16 cellular contexts compared by ENCODE assay signal in genomic region chr14:22613736-22614239, GRCh38. TPM values are rescaled to one million over a fixed set of nuclear protein-coding genes. Genes with fewer than 3 reads are reported as not detected.
A peak's percentile ranks its signal among the peaks of the same experiment; 100 is the strongest.
DNase-seq lines count a peak whose midpoint lies in the region; ATAC-seq and TF ChIP-seq lines count a peak whose summit lies in the region.
"Had no signal": no experiment of that assay in that cellular context is flagged by ENCODE, and none has a peak within 500 bp of the region (broad histone marks: within the 10 kb centered on the region; RNA-seq: fewer than 3 reads in every experiment).

No MANE protein-coding gene starts in this region.

- H3K36me3 ChIP-seq in ACC112 (ENCODE audit: insufficient read depth, low read length) (peaks cover 18% of the 10 kb centered on the region), RWPE2 (ENCODE audit: low read depth) (peaks cover 18% of the 10 kb centered on the region), hepatocyte (replicated peaks; ENCODE audit: insufficient read depth, low read depth) (no peaks in the 10 kb centered on the region), psoas muscle (ENCODE audit: insufficient read depth in 1 of 2, low read depth in 1 of 2) (peaks cover 4 to 44% of the 10 kb centered on the region in 2 donors)

- TF ChIP-seq CTCF in RWPE2 (IDR thresholded peaks at IDR 0.05; ENCODE audit: poor library complexity, severe bottlenecking) (no peak), hepatocyte (IDR thresholded peaks at IDR 0.05; ENCODE audit: poor library complexity) (no peak), psoas muscle (IDR thresholded peaks at IDR 0.05) (no peak), GM20000 (IDR thresholded peaks at IDR 0.05; ENCODE audit: extremely low read depth, missing control alignments) (no peak)

- H3K4me3 ChIP-seq in ACC112 (ENCODE audit: low read depth, low read length) (peak overlapping the region; percentile 22; the same call in 1 of the 2 replicates), RWPE2 (ENCODE audit: severe bottlenecking) (no peak overlapping the region), hepatocyte (no peak overlapping the region), psoas muscle (no peak overlapping the region)

- H3K9me2 ChIP-seq in hepatocyte (replicated peaks; ENCODE audit: insufficient read depth), result no peaks in the 10 kb centered on the region

- no peaks in the 10 kb centered on the region for H3K27me3 ChIP-seq in ACC112 (ENCODE audit: insufficient read depth, low read length)
- H3K27me3 ChIP-seq in RWPE2 (ENCODE audit: insufficient read depth, poor library complexity, severe bottlenecking), result no peaks in the 10 kb centered on the region
- H3K27me3 ChIP-seq in hepatocyte, result no peaks in the 10 kb centered on the region
- H3K27me3 ChIP-seq in psoas muscle (ENCODE audit: insufficient read depth in 3 of 3, low read length in 2 of 3), result no peaks in the 10 kb centered on the region

- H3K79me2 ChIP-seq in ACC112 (ENCODE audit: control insufficient read depth, insufficient read depth, low read length, unreplicated experiment) (no peaks in the 10 kb centered on the region), hepatocyte (no peaks in the 10 kb centered on the region)

- H3K4me2 ChIP-seq in hepatocyte, result no peak overlapping the region

- no peaks in the 10 kb centered on the region for H4K20me1 ChIP-seq in hepatocyte (ENCODE audit: insufficient read depth, poor library complexity, severe bottlenecking)

- H3K4me1 ChIP-seq in ACC112 (ENCODE audit: control insufficient read depth, insufficient read depth, low read length, unreplicated experiment) (peaks cover 21% of the 10 kb centered on the region), RWPE2 (ENCODE audit: insufficient read depth, poor library complexity, severe bottlenecking) (peaks cover 16% of the 10 kb centered on the region), hepatocyte (ENCODE audit: insufficient read depth) (peaks cover 12% of the 10 kb centered on the region), psoas muscle (peaks cover 17% of the 10 kb centered on the region)

- intact Hi-C loops in psoas muscle (cut with DNase I), result loop anchor here in 1 of 2 donors (5.0 kb wide), 1 partner anchor 39 kb away; no protein-coding TSS in a partner anchor

- 39% methylated on average over 3 of the region's 3 CpGs for WGBS in hepatocyte (ENCODE audit: low lambda C conversion rate, missing lambda C conversion rate)
- 29 to 42% (median 33%) methylated on average over 3 of the region's 3 CpGs for WGBS in psoas muscle, 3 donors

- H3K27ac ChIP-seq in ACC112 (ENCODE audit: low read depth, low read length) (peak overlapping the region; percentile 95), RWPE2 (ENCODE audit: poor library complexity, severe bottlenecking) (peak overlapping the region; percentile 90), hepatocyte (peak overlapping the region; percentile 94), psoas muscle (peak overlapping the region; percentile 56)

- no peaks in the 10 kb centered on the region for H3K9me3 ChIP-seq in RWPE2 (ENCODE audit: severe bottlenecking)
- H3K9me3 ChIP-seq in hepatocyte (ENCODE audit: low read depth), result peaks cover 3% of the 10 kb centered on the region
- no peaks in the 10 kb centered on the region for H3K9me3 ChIP-seq in psoas muscle

- ATAC-seq in RWPE2 (ENCODE audit: low read depth) (no peak), psoas muscle (peak in 2 of 4 donors; percentile 3 to 27), GM18520 (IDR thresholded peaks at IDR 0.05; ENCODE audit: unreplicated experiment) (no peak)

- DNase-seq in RWPE2 (ENCODE audit: low spot score), result no peak
- DNase-seq in hepatocyte (ENCODE audit: low spot score), result no peak
- DNase-seq in psoas muscle, result no peak
- no peak for DNase-seq in GM20000 (ENCODE audit: low spot score)
- no peak for DNase-seq in NCI-H524 (lab: John Stamatoyannopoulos, UW)
- no peak for DNase-seq in SW 1271 (lab: John Stamatoyannopoulos, UW)
- DNase-seq: activated T-cell treated with anti-CD3 and anti-CD28 coated beads for 4 hours, DMS79, GOT3, NCI-H1417 treated with DMSO at 0.1 percent for 48 hours, NCI-H524 treated with DMSO at 0.1 percent for 48 hours, Right ventricle myocardium superior had no signal

- no peak overlapping the region for H2AFZ ChIP-seq in ACC112 (ENCODE audit: low read length, unreplicated experiment)
- H2AFZ ChIP-seq in hepatocyte, result no peak overlapping the region

RNA-seq across cellular contexts. Expression of gene ABHD4, which starts 15.7 kb away (rescaled TPM):
- total RNA-seq in hepatocyte (30.7 and 33.9 TPM in 2 replicates), psoas muscle (10 to 100 TPM; 15.6 to 37.2 (median 25.4) TPM)
- polyA plus RNA-seq in hepatocyte (43.3 and 49.8 TPM in 2 replicates), psoas muscle (10 to 100 TPM in 2 of 3 donors, 1 to 10 TPM in 1; 6.1 to 64.0 (median 26.4) TPM)

RNA-seq across cellular contexts. Expression of gene DAD1, which starts 24.8 kb away (rescaled TPM):
- total RNA-seq in hepatocyte (327 and 358 TPM in 2 replicates), psoas muscle (100 to 1,000 TPM in 3 of 4 donors, 10 to 100 TPM in 1; 77.8 to 118 (median 106) TPM)
- polyA plus RNA-seq in hepatocyte (441 and 463 TPM in 2 replicates), psoas muscle (100 to 1,000 TPM; 201 to 277 (median 262) TPM)

RNA-seq across cellular contexts. Expression of gene OR6J1, which starts 30.4 kb away (rescaled TPM):
- total RNA-seq in hepatocyte (0.03 TPM in 1 of 2 replicates, not detected in the other), psoas muscle (not detected)
- polyA plus RNA-seq in hepatocyte (not detected in 2 replicates), psoas muscle (not detected)
- total RNA-seq: mucosa of gallbladder, Right ventricle myocardium superior, urinary bladder had no signal
- polyA plus RNA-seq: urinary bladder had no signal
